In the genomic region with DNA sequence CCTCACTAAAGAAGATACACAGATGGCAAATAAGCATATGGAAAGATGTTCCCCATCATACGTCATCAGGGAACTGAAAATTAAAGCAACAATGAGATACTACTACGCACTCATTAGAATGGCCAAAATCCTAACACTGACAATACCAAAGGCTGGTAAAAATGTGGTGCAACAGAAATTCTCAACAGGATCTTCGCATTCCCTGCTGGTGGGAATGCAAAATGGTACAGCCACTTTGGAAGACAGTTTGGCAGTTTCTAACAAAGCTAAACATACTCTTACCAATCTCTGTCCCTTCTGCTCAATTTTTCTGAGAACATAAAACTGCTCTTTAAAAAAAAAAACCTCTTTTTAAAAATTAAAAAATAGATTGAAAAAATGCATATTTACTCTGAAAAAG, we compare ENCODE assay signal across 29 cellular contexts.
"Had no signal": no experiment of that assay in that cellular context is flagged by ENCODE, and none has a peak within 500 bp of the region (broad histone marks: within the 10 kb centered on the region; RNA-seq: fewer than 3 reads in every experiment).

No MANE protein-coding gene starts in this region.

- H3K36me3 Mint-ChIP-seq: activated CD4-positive, alpha-beta memory T cell treated with anti-CD3 and anti-CD28 coated beads for 36 hours; T-cell had no signal

- H3K36me3 ChIP-seq: ascending aorta, cardiac muscle cell had no signal

- H3K9me3 ChIP-seq: ascending aorta, body of pancreas had no signal

- H3K27me3 ChIP-seq: ascending aorta, body of pancreas, cardiac muscle cell had no signal

- FAIRE-seq: TTC549 had no signal

- H3K4me1 Mint-ChIP-seq: activated CD4-positive, alpha-beta T cell treated with anti-CD3 and anti-CD28 coated beads, Interleukin-2, amount 10 ng/mL, durations not matched to agents 7 days and 5 days; activated naive CD8-positive, alpha-beta T cell treated with anti-CD3 and anti-CD28 coated beads, Interleukin-2, amount 50 U/mL, for 24 hours had no signal

- DNase-seq: activated CD4-positive, alpha-beta memory T cell treated with anti-CD3 and anti-CD28 coated beads for 36 hours; activated CD4-positive, alpha-beta T cell treated with anti-CD3 and anti-CD28 coated beads, Interleukin-2, amount 10 ng/mL, durations not matched to agents 7 days and 5 days; activated CD4-positive, CD25-positive, alpha-beta regulatory T cell; activated CD8-positive, alpha-beta memory T cell treated with anti-CD3 and anti-CD28 coated beads for 24 hours; activated effector memory CD4-positive, alpha-beta T cell treated with anti-CD3 and anti-CD28 coated beads, Interleukin-2, amount 50 U/mL, for 16 hours; activated naive CD4-positive, alpha-beta T cell treated with Interleukin-2 at 50 U/mL for 16 hours; activated naive CD8-positive, alpha-beta T cell treated with anti-CD3 and anti-CD28 coated beads, Interleukin-2, amount 50 U/mL, for 24 hours; activated T-cell treated with anti-CD3 and anti-CD28 coated beads, Interleukin-2, amount 50 U/mL, for 4 hours; amniotic stem cell; body of pancreas; KG1; NCI-H1092; NCI-H1417; NCI-H1930; NCI-H2171; NCI-H226; NCI-H510A; NCI-H526 treated with DMSO at 0.1 percent for 48 hours; NCI-H82; RPMI8226; T-cell; T-helper 2 cell; T1000 had no signal

- H3K27ac ChIP-seq: ascending aorta, body of pancreas, cardiac muscle cell, SK-N-MC, VCaP had no signal

- H3K4me1 ChIP-seq: ascending aorta, body of pancreas had no signal

- H3K27ac Mint-ChIP-seq: activated CD4-positive, alpha-beta memory T cell treated with anti-CD3 and anti-CD28 coated beads for 36 hours; activated CD4-positive, alpha-beta T cell treated with anti-CD3 and anti-CD28 coated beads, Interleukin-2, amount 10 ng/mL, durations not matched to agents 7 days and 5 days; activated naive CD4-positive, alpha-beta T cell treated with anti-CD3 and anti-CD28 coated beads, Interleukin-2, amount 50 U/mL, for 72 hours; activated naive CD8-positive, alpha-beta T cell treated with anti-CD3 and anti-CD28 coated beads, Interleukin-2, amount 50 U/mL, for 24 hours; T-cell had no signal

- H3K4me3 Mint-ChIP-seq: activated CD4-positive, alpha-beta memory T cell treated with anti-CD3 and anti-CD28 coated beads for 36 hours; activated CD4-positive, alpha-beta T cell treated with anti-CD3 and anti-CD28 coated beads, Interleukin-2, amount 10 ng/mL, durations not matched to agents 7 days and 5 days; activated naive CD8-positive, alpha-beta T cell treated with anti-CD3 and anti-CD28 coated beads, Interleukin-2, amount 50 U/mL, for 24 hours; activated T-cell treated with anti-CD3 and anti-CD28 coated beads, Interleukin-2, amount 50 U/mL, for 4 hours; T-cell had no signal

- H3K4me3 ChIP-seq: ascending aorta, body of pancreas, cardiac muscle cell, SK-N-MC had no signal

- H3K27me3 Mint-ChIP-seq: activated CD4-positive, alpha-beta memory T cell treated with anti-CD3 and anti-CD28 coated beads for 36 hours; activated CD4-positive, alpha-beta T cell treated with anti-CD3 and anti-CD28 coated beads, Interleukin-2, amount 10 ng/mL, durations not matched to agents 7 days and 5 days; activated naive CD8-positive, alpha-beta T cell treated with anti-CD3 and anti-CD28 coated beads, Interleukin-2, amount 50 U/mL, for 24 hours; T-cell had no signal

- H3K9me3 Mint-ChIP-seq: activated CD4-positive, alpha-beta memory T cell treated with anti-CD3 and anti-CD28 coated beads for 36 hours; activated naive CD8-positive, alpha-beta T cell treated with anti-CD3 and anti-CD28 coated beads, Interleukin-2, amount 50 U/mL, for 24 hours; activated T-cell treated with anti-CD3 and anti-CD28 coated beads, Interleukin-2, amount 50 U/mL, for 4 hours had no signal
